ENCODE assay signal across 12 cellular contexts in the genomic region with DNA sequence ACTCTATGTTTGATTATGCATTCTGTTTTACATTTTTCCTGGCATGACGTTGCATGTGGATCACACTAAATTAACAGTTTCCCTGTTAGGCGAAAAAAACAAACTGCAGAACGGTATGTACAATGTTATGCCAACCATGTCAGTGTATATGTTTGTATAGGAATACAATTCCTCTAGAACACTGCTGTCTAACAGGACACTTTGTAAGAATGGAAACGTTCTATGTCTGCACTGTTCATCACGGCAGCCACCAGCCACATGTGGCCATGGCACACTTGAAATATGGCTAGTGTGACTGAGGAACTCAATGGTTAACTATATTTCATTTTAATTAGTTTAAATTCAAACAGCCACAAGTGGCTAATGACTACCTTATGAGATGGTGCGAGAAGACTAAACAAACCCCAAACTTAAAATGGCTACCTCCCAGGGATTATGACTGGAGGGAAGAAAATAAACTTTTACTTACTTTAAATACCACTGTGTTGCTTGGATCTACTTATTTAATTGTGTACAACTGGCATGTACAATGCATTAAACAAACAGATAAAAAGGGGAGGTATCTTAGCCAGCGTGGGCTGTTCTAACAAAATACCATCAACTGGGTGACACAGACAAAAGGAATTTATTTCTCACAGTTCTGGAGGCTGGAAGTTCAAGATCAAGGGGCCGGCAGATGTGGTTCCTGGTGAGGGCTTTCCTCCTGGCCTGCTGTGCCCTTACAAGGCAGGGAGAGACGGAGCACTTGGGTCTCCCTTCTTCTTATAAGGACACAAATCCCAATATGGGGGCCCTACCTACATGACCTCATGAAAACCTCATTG.
DNase-seq lines count a peak whose midpoint lies in the region; ATAC-seq and TF ChIP-seq lines count a peak whose summit lies in the region.
"Had no signal": no experiment of that assay in that cellular context is flagged by ENCODE, and none has a peak within 500 bp of the region (broad histone marks: within the 10 kb centered on the region; RNA-seq: fewer than 3 reads in every experiment).

No MANE protein-coding gene starts in this region.

- H3K9me3 Mint-ChIP-seq in natural killer cell treated with Interleukin-12 subunit alpha and Interleukin-12 subunit beta and Interleukin-15 and Interleukin-18, amount 100 ng/mL, for 72 hours: peaks cover 7% of the 10 kb centered on the region

- H3K27me3 ChIP-seq in Peyer's patch: no peaks in the 10 kb centered on the region
- H3K27me3 ChIP-seq: esophagus squamous epithelium, tibial artery had no signal

- H3K4me3 Mint-ChIP-seq in natural killer cell treated with Interleukin-12 subunit alpha and Interleukin-12 subunit beta and Interleukin-15 and Interleukin-18, amount 100 ng/mL, for 72 hours: no peak overlapping the region

- no peak overlapping the region for H3K27ac ChIP-seq in Peyer's patch
- H3K27ac ChIP-seq: esophagus squamous epithelium, parathyroid adenoma, tibial artery had no signal

- H3K27ac Mint-ChIP-seq in natural killer cell treated with Interleukin-12 subunit alpha and Interleukin-12 subunit beta and Interleukin-15 and Interleukin-18, amount 100 ng/mL, for 72 hours: peak overlapping the region; percentile 61 to 93

- H3K27me3 Mint-ChIP-seq in natural killer cell treated with Interleukin-12 subunit alpha and Interleukin-12 subunit beta and Interleukin-15 and Interleukin-18, amount 100 ng/mL, for 72 hours: no peaks in the 10 kb centered on the region

- TF ChIP-seq CTCF in cardiac fibroblast (IDR thresholded peaks at IDR 0.05; ENCODE audit: low read depth, low read length): no peak
- no peak for TF ChIP-seq CTCF in Peyer's patch (IDR thresholded peaks at IDR 0.05)

- ATAC-seq in natural killer cell treated with Interleukin-12 subunit alpha and Interleukin-12 subunit beta and Interleukin-15 and Interleukin-18, amount 100 ng/mL, for 72 hours: no peak
- no peak for ATAC-seq in HG03460 (IDR thresholded peaks at IDR 0.05; ENCODE audit: unreplicated experiment)
- ATAC-seq in GM21723 (IDR thresholded peaks at IDR 0.05; ENCODE audit: unreplicated experiment): no peak

- H3K36me3 ChIP-seq in Peyer's patch: no peaks in the 10 kb centered on the region
- H3K36me3 ChIP-seq: esophagus squamous epithelium had no signal

- H3K9me3 ChIP-seq in Peyer's patch: no peaks in the 10 kb centered on the region
- H3K9me3 ChIP-seq: esophagus squamous epithelium, tibial artery had no signal

- H3K4me1 ChIP-seq in Peyer's patch: peaks cover 0 to 44% (median 18%) of the 10 kb centered on the region in 4 donors

- H3K4me3 ChIP-seq in cardiac fibroblast (replicated peaks in 1 of 2; ENCODE audit: low read depth in 2 of 2, low read length in 2 of 2) (no peak overlapping the region), Peyer's patch (no peak overlapping the region)
- H3K4me3 ChIP-seq: esophagus squamous epithelium, tibial artery had no signal

- H3K36me3 Mint-ChIP-seq in natural killer cell treated with Interleukin-12 subunit alpha and Interleukin-12 subunit beta and Interleukin-15 and Interleukin-18, amount 100 ng/mL, for 72 hours: no peaks in the 10 kb centered on the region

- DNase-seq in EL (peak; percentile 88), NCI-H226 (peak; percentile 66), cardiac fibroblast (ENCODE audit: low read depth in 2 of 2) (peak; percentile 68 to 76), SIG-M5 treated with dmso at 0.1 percent for 504 hours (lab: John Stamatoyannopoulos, UW; ENCODE audit: unreplicated experiment) (no peak), Peyer's patch (no peak)
- no peak for DNase-seq in natural killer cell treated with Interleukin-12 subunit alpha and Interleukin-12 subunit beta and Interleukin-15 and Interleukin-18, amount 100 ng/mL, for 72 hours (ENCODE audit: low spot score)
- DNase-seq: esophagus squamous epithelium, kidney glomerular epithelial cell, tibial artery had no signal

- H3K4me1 Mint-ChIP-seq in natural killer cell treated with Interleukin-12 subunit alpha and Interleukin-12 subunit beta and Interleukin-15 and Interleukin-18, amount 100 ng/mL, for 72 hours (ENCODE audit: low read depth in 2 of 2): peaks cover 68 to 74% of the 10 kb centered on the region in 2 donors

- no peak for TF ChIP-seq POLR2A in Peyer's patch (IDR thresholded peaks at IDR 0.05)

Comparison
In these comparisons a context has a peak if more than half of its experiments do, and no peak if none do; other contexts are left out.
1. DNase-seq: peak in EL (single experiment), NCI-H226 (single experiment) and cardiac fibroblast (2 of 2); none in natural killer cell treated with Interleukin-12 subunit alpha and Interleukin-12 subunit beta and Interleukin-15 and Interleukin-18, amount 100 ng/mL, for 72 hours (single experiment), SIG-M5 treated with dmso at 0.1 percent for 504 hours (single experiment) and Peyer's patch (0 of 3).